ENCODE assay signal across 21 cellular contexts in genomic region chr20:50223321-50223995, GRCh38. TPM values are rescaled to one million over a fixed set of nuclear protein-coding genes. Genes with fewer than 3 reads are reported as not detected.
DNase-seq lines count a peak whose midpoint lies in the region; ATAC-seq, FAIRE-seq and TF ChIP-seq lines count a peak whose summit lies in the region.
"Had no signal": no experiment of that assay in that cellular context is flagged by ENCODE, and none has a peak within 500 bp of the region (broad histone marks: within the 10 kb centered on the region; RNA-seq: fewer than 3 reads in every experiment).

No MANE protein-coding gene starts in this region.

- no peaks in the 10 kb centered on the region for H3K27me3 ChIP-seq in skeletal muscle tissue (ENCODE audit: control insufficient read depth in 3 of 3, insufficient read depth in 3 of 3, low read length in 3 of 3)
- no peaks in the 10 kb centered on the region for H3K27me3 ChIP-seq in aorta (ENCODE audit: control insufficient read depth in 1 of 2, insufficient read depth in 2 of 2, low read length in 1 of 2)
- H3K27me3 ChIP-seq in testis, result no peaks in the 10 kb centered on the region
- H3K27me3 ChIP-seq: BLaER1 had no signal

- 56 to 58% methylated on average over 20 of the region's 20 CpGs for WGBS in aorta, 2 donors
- 84 to 91% methylated on average over 19 to 20 of the region's 20 CpGs for WGBS in testis, 2 donors

- no peak for TF ChIP-seq CTCF in kidney (IDR thresholded peaks at IDR 0.05; ENCODE audit: borderline replicate concordance, extremely low read depth, insufficient read depth)
- TF ChIP-seq CTCF in testis (IDR thresholded peaks at IDR 0.05), result no peak

- H3K27ac ChIP-seq in kidney (ENCODE audit: low read depth in 2 of 2, low read length in 2 of 2), result peak overlapping the region in 1 of 2 donors; percentile 49
- H3K27ac ChIP-seq in skeletal muscle tissue (ENCODE audit: low read depth, low read length), result peak overlapping the region; percentile 51
- peak overlapping the region; percentile 19 to 86 for H3K27ac ChIP-seq in aorta (ENCODE audit: low read depth in 1 of 2, low read length in 2 of 2)
- H3K27ac ChIP-seq in testis, result peak overlapping the region in 1 of 2 donors; percentile 88
- H3K27ac ChIP-seq: BLaER1 had no signal

- intact Hi-C loops in kidney (cut with DNase I) (loop anchor here (10.0 kb wide), 1 partner anchor 51 kb away; no protein-coding TSS in a partner anchor), aorta (cut with DNase I) (no loop called here), testis (cut with DNase I; ENCODE audit: low total_unique reads) (loop anchor here (10.0 kb wide), 1 partner anchor 61 kb away; no protein-coding TSS in a partner anchor)

- H3K36me3 Mint-ChIP-seq in T-helper 17 cell (ENCODE audit: low read depth), result peaks cover 3% of the 10 kb centered on the region

- no peaks in the 10 kb centered on the region for H3K9me3 ChIP-seq in T-helper 17 cell (ENCODE audit: control insufficient read depth, low read length, poor library complexity, severe bottlenecking)
- H3K9me3 ChIP-seq in kidney (ENCODE audit: control insufficient read depth in 1 of 2, low read length in 2 of 2), result no peaks in the 10 kb centered on the region
- no peaks in the 10 kb centered on the region for H3K9me3 ChIP-seq in skeletal muscle tissue (ENCODE audit: control insufficient read depth in 3 of 3, low read length in 3 of 3)
- no peaks in the 10 kb centered on the region for H3K9me3 ChIP-seq in aorta (ENCODE audit: control insufficient read depth, low read length)
- no peaks in the 10 kb centered on the region for H3K9me3 ChIP-seq in testis
- H3K9me3 ChIP-seq: mucosa of descending colon had no signal

- ATAC-seq in T-helper 17 cell, result no peak
- no peak for ATAC-seq in aorta (ENCODE audit: low FRiP score)
- ATAC-seq in GM21576 (IDR thresholded peaks at IDR 0.05; ENCODE audit: unreplicated experiment), result no peak
- no peak for ATAC-seq in HG02610 (IDR thresholded peaks at IDR 0.05; ENCODE audit: unreplicated experiment)
- ATAC-seq: mucosa of descending colon; stimulated activated naive CD8-positive, alpha-beta T cell treated with anti-CD3 and anti-CD28 coated beads, Interleukin-15, Interleukin-2, amounts not matched to agents 100 U/mL and 50 U/mL, for 24 hours had no signal

- H3K36me3 ChIP-seq in kidney (ENCODE audit: control insufficient read depth in 1 of 2, insufficient read depth in 2 of 2, low read length in 2 of 2) (no peaks in the 10 kb centered on the region), skeletal muscle tissue (ENCODE audit: control insufficient read depth in 3 of 3, insufficient read depth in 3 of 3, low read length in 3 of 3) (no peaks in the 10 kb centered on the region), aorta (ENCODE audit: control insufficient read depth in 1 of 2, insufficient read depth in 2 of 2, low read length in 1 of 2) (no peaks in the 10 kb centered on the region), testis (ENCODE audit: low read depth, missing control alignments) (no peaks in the 10 kb centered on the region)
- H3K36me3 ChIP-seq: BLaER1 had no signal

- FAIRE-seq in kidney (lab: Jason Lieb, UNC), result no peak

- peaks cover 29% of the 10 kb centered on the region for H3K27me3 Mint-ChIP-seq in T-helper 17 cell

- H3K4me3 Mint-ChIP-seq in T-helper 17 cell, result no peak overlapping the region

- H3K9ac ChIP-seq in kidney (ENCODE audit: low read length in 2 of 2), result no peak overlapping the region
- no peak overlapping the region for H3K9ac ChIP-seq in skeletal muscle tissue (ENCODE audit: low read depth in 1 of 3, low read length in 3 of 3)
- H3K9ac ChIP-seq: BLaER1 had no signal

- peaks cover 2 to 5% of the 10 kb centered on the region in 2 donors for H3K4me1 ChIP-seq in kidney (ENCODE audit: control insufficient read depth in 1 of 2, insufficient read depth in 1 of 2, low read depth in 1 of 2, low read length in 2 of 2)
- H3K4me1 ChIP-seq in skeletal muscle tissue (ENCODE audit: control insufficient read depth in 3 of 3, insufficient read depth in 3 of 3, low read length in 3 of 3), result peaks cover 7 to 24% (median 17%) of the 10 kb centered on the region in 3 donors
- H3K4me1 ChIP-seq in aorta (ENCODE audit: control insufficient read depth in 1 of 2, insufficient read depth in 2 of 2, low read length in 2 of 2), result no peaks in the 10 kb centered on the region
- H3K4me1 ChIP-seq in testis, result peaks cover 14% of the 10 kb centered on the region

- H3K4me3 ChIP-seq in kidney (ENCODE audit: low read length in 2 of 2), result no peak overlapping the region
- no peak overlapping the region for H3K4me3 ChIP-seq in skeletal muscle tissue (ENCODE audit: low read length in 3 of 3)
- H3K4me3 ChIP-seq in aorta (ENCODE audit: low read length in 2 of 2), result no peak overlapping the region
- H3K4me3 ChIP-seq in testis, result no peak overlapping the region
- H3K4me3 ChIP-seq: BLaER1, mucosa of descending colon had no signal

- TF ChIP-seq POLR2A in testis (IDR thresholded peaks at IDR 0.05), result no peak

- no peaks in the 10 kb centered on the region for H3K4me1 Mint-ChIP-seq in T-helper 17 cell

- H3K27ac Mint-ChIP-seq in T-helper 17 cell, result peak overlapping the region; percentile 29

- no peak for DNase-seq in T-helper 17 cell
- peak; percentile 69 for DNase-seq in kidney
- DNase-seq in aorta, result peak in 1 of 2 donors; percentile 48
- no peak for DNase-seq in testis
- DNase-seq: activated CD4-positive, CD25-positive, alpha-beta regulatory T cell treated with anti-CD3 and anti-CD28 coated beads, Interleukin-2, amount 50 U/mL, for 72 hours; activated CD8-positive, alpha-beta memory T cell treated with anti-CD3 and anti-CD28 coated beads, Interleukin-2, amount 50 U/mL, for 4 hours; activated naive CD4-positive, alpha-beta T cell; cortex of kidney; DMS79 treated with DMSO at 0.1 percent for 48 hours; kidney glomerular epithelial cell; mucosa of descending colon; NCI-H2029 treated with DMSO at 0.1 percent for 48 hours; NCI-H510A treated with DMSO at 0.1 percent for 48 hours; OCI-M1; stimulated activated CD4-positive, alpha-beta T cell treated with anti-CD3 and anti-CD28 coated beads, Interleukin-12 subunit alpha, Interleukin-12 subunit beta, amount 100 ng/mL, for 4 hours; stimulated activated naive CD8-positive, alpha-beta T cell treated with anti-CD3 and anti-CD28 coated beads, Interleukin-15, Interleukin-2, amounts not matched to agents 100 U/mL and 50 U/mL, for 24 hours; T1000 had no signal

RNA-seq across cellular contexts. Expression of gene CEBPB, which starts 32.8 kb away (rescaled TPM):
- total RNA-seq in T-helper 17 cell (10 to 100 TPM; 18.1 to 32.8 TPM), kidney (81.4 TPM), skeletal muscle tissue (7.3 TPM), aorta (100 to 1,000 TPM in 1 of 2 donors, 10 to 100 TPM in 1; 57.8 to 141 TPM), testis (10 to 100 TPM; 25.9 to 40.0 TPM)
- polyA plus RNA-seq in kidney (ENCODE audit: insufficient read depth, low read depth, low replicate concordance) (33.6 TPM), aorta (10 to 100 TPM; 15.8 to 43.6 TPM), testis (ENCODE audit: insufficient read depth, low read depth, low replicate concordance) (11.3 TPM)

Comparison
In these comparisons a context has a peak if more than half of its experiments do, and no peak if none do; other contexts are left out.
1. intact Hi-C loops: an anchor here in kidney (10.0 kb wide) and testis (10.0 kb wide); none called in aorta.